ENCODE assay signal across 1 cellular context in the genomic region with DNA sequence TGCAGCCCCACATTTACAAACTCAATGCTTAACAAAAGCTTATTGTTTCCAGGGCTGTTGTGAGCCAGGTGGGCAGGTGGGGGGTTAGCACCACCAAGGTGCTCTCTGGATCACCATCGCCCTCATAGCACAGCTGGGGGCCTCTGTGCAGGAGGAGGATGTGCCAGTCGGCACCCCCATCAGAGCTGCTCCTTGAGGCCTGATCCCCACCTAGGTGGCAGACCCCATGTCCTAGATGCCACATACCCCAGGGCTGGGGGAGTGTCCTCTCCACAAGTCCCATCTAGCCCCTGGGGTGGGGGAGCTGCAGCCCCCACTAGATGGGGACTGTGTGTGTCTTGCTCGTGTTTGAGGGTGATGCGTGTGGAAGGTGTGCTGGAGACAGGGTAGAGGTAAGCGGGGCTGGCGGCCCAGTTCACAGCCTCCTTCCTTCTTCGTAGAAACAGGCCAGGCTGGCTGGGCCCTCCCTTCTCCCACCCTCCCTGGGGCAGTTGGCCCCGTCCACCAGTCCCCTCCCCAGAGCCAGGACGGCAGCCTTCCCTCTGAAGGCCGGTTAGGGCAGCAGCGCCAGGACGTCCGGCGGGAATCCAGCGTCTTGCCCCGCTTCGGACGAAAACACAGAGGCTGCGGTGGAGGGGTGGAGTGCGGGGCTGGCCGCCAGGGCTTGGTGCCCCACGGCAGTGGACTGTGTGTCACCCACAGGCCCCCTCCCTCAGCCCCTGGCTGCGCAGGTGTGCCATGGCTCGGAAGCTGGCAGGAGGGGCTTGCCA.
TF ChIP-seq lines count a peak whose summit lies in the region.

No MANE protein-coding gene starts in this region.

TF ChIP-seq in HEK293, 187 proteins besides CTCF, POLR2A, EP300 and RAD21 (continued from another document):
- TF ChIP-seq, protein P1, sequence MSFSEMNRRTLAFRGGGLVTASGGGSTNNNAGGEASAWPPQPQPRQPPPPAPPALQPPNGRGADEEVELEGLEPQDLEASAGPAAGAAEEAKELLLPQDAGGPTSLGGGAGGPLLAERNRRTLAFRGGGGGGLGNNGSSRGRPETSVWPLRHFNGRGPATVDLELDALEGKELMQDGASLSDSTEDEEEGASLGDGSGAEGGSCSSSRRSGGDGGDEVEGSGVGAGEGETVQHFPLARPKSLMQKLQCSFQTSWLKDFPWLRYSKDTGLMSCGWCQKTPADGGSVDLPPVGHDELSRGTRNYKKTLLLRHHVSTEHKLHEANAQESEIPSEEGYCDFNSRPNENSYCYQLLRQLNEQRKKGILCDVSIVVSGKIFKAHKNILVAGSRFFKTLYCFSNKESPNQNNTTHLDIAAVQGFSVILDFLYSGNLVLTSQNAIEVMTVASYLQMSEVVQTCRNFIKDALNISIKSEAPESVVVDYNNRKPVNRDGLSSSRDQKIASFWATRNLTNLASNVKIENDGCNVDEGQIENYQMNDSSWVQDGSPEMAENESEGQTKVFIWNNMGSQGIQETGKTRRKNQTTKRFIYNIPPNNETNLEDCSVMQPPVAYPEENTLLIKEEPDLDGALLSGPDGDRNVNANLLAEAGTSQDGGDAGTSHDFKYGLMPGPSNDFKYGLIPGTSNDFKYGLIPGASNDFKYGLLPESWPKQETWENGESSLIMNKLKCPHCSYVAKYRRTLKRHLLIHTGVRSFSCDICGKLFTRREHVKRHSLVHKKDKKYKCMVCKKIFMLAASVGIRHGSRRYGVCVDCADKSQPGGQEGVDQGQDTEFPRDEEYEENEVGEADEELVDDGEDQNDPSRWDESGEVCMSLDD (tag by site-specific recombination; IDR thresholded peaks at IDR 0.05): no peak
- TF ChIP-seq ZNF23 (tag by site-specific recombination; IDR thresholded peaks at IDR 0.05; ENCODE audit: borderline replicate concordance) (no peak), SCRT1 (tag by site-specific recombination; IDR thresholded peaks at IDR 0.05; ENCODE audit: borderline replicate concordance) (no peak), ZNF664 (tag by site-specific recombination; IDR thresholded peaks at IDR 0.05) (no peak)
